26 cellular contexts compared by ENCODE assay signal in genomic region chr6:157726892-157727628, GRCh38.
DNase-seq lines count a peak whose midpoint lies in the region; ATAC-seq and TF ChIP-seq lines count a peak whose summit lies in the region.
"Had no signal": no experiment of that assay in that cellular context is flagged by ENCODE, and none has a peak within 500 bp of the region (broad histone marks: within the 10 kb centered on the region; RNA-seq: fewer than 3 reads in every experiment).

No MANE protein-coding gene starts in this region.

- CTCF ChIA-PET in WTC11 (lab: Charles Lee): interaction anchor here (1.0 to 1.4 kb wide), 2 partner anchors 29 to 38 kb away, joined by 3 read pairs; no protein-coding TSS in a partner anchor

- H3K27ac ChIP-seq in right lobe of liver (peak overlapping the region in 1 of 3 donors; percentile 22), subcutaneous abdominal adipose tissue (ENCODE audit: low read depth, low read length) (peak overlapping the region; percentile 95)
- H3K27ac ChIP-seq: C4-2B, GM23248, RWPE1 had no signal

- ATAC-seq in WTC11 (no peak), right lobe of liver (peak; percentile 69 to 83 (median 73)), GM21515 (IDR thresholded peaks at IDR 0.05; ENCODE audit: unreplicated experiment) (no peak)
- ATAC-seq: activated CD8-positive, alpha-beta T cell treated with anti-CD3 and anti-CD28 coated beads for 36 hours; activated T-cell treated with anti-CD3 and anti-CD28 coated beads, Interleukin-2, amount 50 U/mL, for 4 hours; GM12878 had no signal

- whole genome bisulfite sequencing in right lobe of liver (ENCODE audit: insufficient coverage, low coverage, low lambda C conversion rate, missing lambda C conversion rate): 57% methylated on average over 7 of the region's 7 CpGs

- no peak overlapping the region for H3K4me3 ChIP-seq in fibroblast of mammary gland (ENCODE audit: control insufficient read depth, low read depth, low read length)
- no peak overlapping the region for H3K4me3 ChIP-seq in right lobe of liver
- H3K4me3 ChIP-seq in subcutaneous abdominal adipose tissue (ENCODE audit: low read depth in 1 of 5, low read length in 5 of 5): no peak overlapping the region
- H3K4me3 ChIP-seq: GM12878, GM23248, MG63, skin epidermis had no signal

- peaks cover 0 to 6% (median 0%) of the 10 kb centered on the region in 4 donors for H3K4me1 ChIP-seq in right lobe of liver
- peaks cover 16 to 44% (median 40%) of the 10 kb centered on the region in 5 donors for H3K4me1 ChIP-seq in subcutaneous abdominal adipose tissue (ENCODE audit: control insufficient read depth in 5 of 5, insufficient read depth in 5 of 5, low read length in 5 of 5)

- no peak overlapping the region for H3K4me3 Mint-ChIP-seq in WTC11
- H3K4me3 Mint-ChIP-seq: activated CD8-positive, alpha-beta T cell treated with anti-CD3 and anti-CD28 coated beads for 36 hours; activated naive CD4-positive, alpha-beta T cell treated with anti-CD3 and anti-CD28 coated beads, Interleukin-2, amount 10 ng/mL, durations not matched to agents 7 days and 5 days; activated T-cell treated with anti-CD3 and anti-CD28 coated beads, Interleukin-2, amount 50 U/mL, for 4 hours; memory B cell; naive B cell; stimulated activated naive CD8-positive, alpha-beta T cell treated with anti-CD3 and anti-CD28 coated beads, Interleukin-15, Interleukin-2, amounts not matched to agents 100 ng/mL and 50 ng/mL, for 24 hours had no signal

- no peak for TF ChIP-seq POLR2A in right lobe of liver (IDR thresholded peaks at IDR 0.05)

- H3K36me3 Mint-ChIP-seq in WTC11: peaks cover 23% of the 10 kb centered on the region
- H3K36me3 Mint-ChIP-seq: activated naive CD4-positive, alpha-beta T cell treated with anti-CD3 and anti-CD28 coated beads, Interleukin-2, amount 10 ng/mL, durations not matched to agents 7 days and 5 days had no signal

- H3K27me3 Mint-ChIP-seq in WTC11 (ENCODE audit: low read depth): no peaks in the 10 kb centered on the region; the same call in 1 of the 2 replicates
- H3K27me3 Mint-ChIP-seq: activated CD8-positive, alpha-beta T cell treated with anti-CD3 and anti-CD28 coated beads for 36 hours; stimulated activated naive CD8-positive, alpha-beta T cell treated with anti-CD3 and anti-CD28 coated beads, Interleukin-15, Interleukin-2, amounts not matched to agents 100 ng/mL and 50 ng/mL, for 24 hours had no signal

- H3K27ac Mint-ChIP-seq in WTC11: peak overlapping the region; percentile 45; the same call in 1 of the 2 replicates
- H3K27ac Mint-ChIP-seq: activated CD8-positive, alpha-beta T cell treated with anti-CD3 and anti-CD28 coated beads for 36 hours; activated naive CD4-positive, alpha-beta T cell treated with anti-CD3 and anti-CD28 coated beads, Interleukin-2, amount 10 ng/mL, durations not matched to agents 7 days and 5 days; memory B cell; stimulated activated naive CD8-positive, alpha-beta T cell treated with anti-CD3 and anti-CD28 coated beads, Interleukin-15, Interleukin-2, amounts not matched to agents 100 ng/mL and 50 ng/mL, for 24 hours had no signal

- no peak for TF ChIP-seq CTCF in WTC11 (IDR thresholded peaks at IDR 0.05)
- TF ChIP-seq CTCF in fibroblast of mammary gland (conservative IDR thresholded peaks at IDR 0.05; ENCODE audit: control insufficient read depth, insufficient read depth, low read depth, low read length): no peak
- TF ChIP-seq CTCF in right lobe of liver (IDR thresholded peaks at IDR 0.05): no peak

- DNase-seq in WTC11 (ENCODE audit: low spot score): no peak
- DNase-seq in fibroblast of mammary gland (ENCODE audit: low read depth): peak; percentile 38
- peak in 2 of 3 donors; percentile 40 to 55 for DNase-seq in right lobe of liver
- DNase-seq in NCI-H1417 treated with DMSO at 0.1 percent for 48 hours (lab: John Stamatoyannopoulos, UW): no peak
- DNase-seq in LoVo (ENCODE audit: low spot score): no peak
- no peak for DNase-seq in SHP77 treated with DMSO at 0.1 percent for 48 hours (lab: John Stamatoyannopoulos, UW)
- DNase-seq: ACHN; activated CD8-positive, alpha-beta T cell treated with anti-CD3 and anti-CD28 coated beads for 36 hours; activated naive CD4-positive, alpha-beta T cell treated with anti-CD3 and anti-CD28 coated beads, Interleukin-2, amount 10 ng/mL, durations not matched to agents 7 days and 5 days; activated T-cell treated with anti-CD3 and anti-CD28 coated beads, Interleukin-2, amount 50 U/mL, for 4 hours; DMS153; GM23248; hypothalamus; MG63; naive B cell; NCI-H1436 treated with DMSO at 0.1 percent for 48 hours; NCI-H524 treated with DMSO at 0.1 percent for 48 hours; T1000 had no signal

- intact Hi-C loops in right lobe of liver (cut with DNase I): no loop called here

- H3K27me3 ChIP-seq in right lobe of liver: no peaks in the 10 kb centered on the region
- no peaks in the 10 kb centered on the region for H3K27me3 ChIP-seq in subcutaneous abdominal adipose tissue (ENCODE audit: control insufficient read depth in 5 of 5, insufficient read depth in 4 of 5, low read length in 5 of 5)
- H3K27me3 ChIP-seq: MG63 had no signal

- POLR2A ChIA-PET in WTC11 (lab: Charles Lee): no interaction called here

- H3K9me3 ChIP-seq in right lobe of liver: no peaks in the 10 kb centered on the region
- peaks cover 0 to 14% (median 5%) of the 10 kb centered on the region in 5 donors for H3K9me3 ChIP-seq in subcutaneous abdominal adipose tissue (ENCODE audit: control insufficient read depth in 5 of 5, low read length in 5 of 5)

- peak overlapping the region; percentile 4 to 66 (median 43) for H3K9ac ChIP-seq in subcutaneous abdominal adipose tissue (ENCODE audit: low read length in 5 of 5)
- H3K9ac ChIP-seq: GM23248 had no signal

- peaks cover 30% of the 10 kb centered on the region for H3K9me3 Mint-ChIP-seq in WTC11

- H3K36me3 ChIP-seq in right lobe of liver: no peaks in the 10 kb centered on the region
- no peaks in the 10 kb centered on the region for H3K36me3 ChIP-seq in subcutaneous abdominal adipose tissue (ENCODE audit: control insufficient read depth in 5 of 5, insufficient read depth in 5 of 5, low read length in 5 of 5)
- H3K36me3 ChIP-seq: MG63 had no signal

- H3K4me1 Mint-ChIP-seq in WTC11: peaks cover 7% of the 10 kb centered on the region
- H3K4me1 Mint-ChIP-seq: activated naive CD4-positive, alpha-beta T cell treated with anti-CD3 and anti-CD28 coated beads, Interleukin-2, amount 10 ng/mL, durations not matched to agents 7 days and 5 days; memory B cell; naive B cell had no signal

TF ChIP-seq in WTC11, 78 proteins besides CTCF, POLR2A, EP300 and RAD21 (continues in another document):
- no peak for TF ChIP-seq NFE2L1 (CRISPR knock-in tag; IDR thresholded peaks at IDR 0.05)
- no peak for TF ChIP-seq GTF2I (CRISPR knock-in tag; conservative IDR thresholded peaks at IDR 0.05)
- TF ChIP-seq NR1H2 (CRISPR knock-in tag; IDR thresholded peaks at IDR 0.05): no peak
- TF ChIP-seq E2F4 (CRISPR knock-in tag; IDR thresholded peaks at IDR 0.05; ENCODE audit: borderline replicate concordance, low read depth): no peak
- TF ChIP-seq PRRX2 (CRISPR knock-in tag; IDR thresholded peaks at IDR 0.05): no peak
- no peak for TF ChIP-seq ESRRA (CRISPR knock-in tag; IDR thresholded peaks at IDR 0.05; ENCODE audit: borderline replicate concordance)
- TF ChIP-seq EMX1 (CRISPR knock-in tag; IDR thresholded peaks at IDR 0.05): no peak
- TF ChIP-seq CBFB (CRISPR knock-in tag; IDR thresholded peaks at IDR 0.05; ENCODE audit: low read depth): no peak
- TF ChIP-seq PREB (CRISPR knock-in tag; IDR thresholded peaks at IDR 0.05; ENCODE audit: borderline replicate concordance): no peak
- TF ChIP-seq PRDM15 (CRISPR knock-in tag; IDR thresholded peaks at IDR 0.05): no peak
- no peak for TF ChIP-seq ZNF423 (CRISPR knock-in tag; IDR thresholded peaks at IDR 0.05)

Comparison
In these comparisons a context has a peak if more than half of its experiments do, and no peak if none do; other contexts are left out.
1. ATAC-seq: peak in right lobe of liver (4 of 4); none in WTC11 (single experiment) and GM21515 (single experiment).
2. DNase-seq: peak in fibroblast of mammary gland (single experiment) and right lobe of liver (2 of 3); none in WTC11 (single experiment), NCI-H1417 treated with DMSO at 0.1 percent for 48 hours (single experiment), LoVo (single experiment) and SHP77 treated with DMSO at 0.1 percent for 48 hours (single experiment).